ENCODE assay signal across 9 cellular contexts in the genomic region with DNA sequence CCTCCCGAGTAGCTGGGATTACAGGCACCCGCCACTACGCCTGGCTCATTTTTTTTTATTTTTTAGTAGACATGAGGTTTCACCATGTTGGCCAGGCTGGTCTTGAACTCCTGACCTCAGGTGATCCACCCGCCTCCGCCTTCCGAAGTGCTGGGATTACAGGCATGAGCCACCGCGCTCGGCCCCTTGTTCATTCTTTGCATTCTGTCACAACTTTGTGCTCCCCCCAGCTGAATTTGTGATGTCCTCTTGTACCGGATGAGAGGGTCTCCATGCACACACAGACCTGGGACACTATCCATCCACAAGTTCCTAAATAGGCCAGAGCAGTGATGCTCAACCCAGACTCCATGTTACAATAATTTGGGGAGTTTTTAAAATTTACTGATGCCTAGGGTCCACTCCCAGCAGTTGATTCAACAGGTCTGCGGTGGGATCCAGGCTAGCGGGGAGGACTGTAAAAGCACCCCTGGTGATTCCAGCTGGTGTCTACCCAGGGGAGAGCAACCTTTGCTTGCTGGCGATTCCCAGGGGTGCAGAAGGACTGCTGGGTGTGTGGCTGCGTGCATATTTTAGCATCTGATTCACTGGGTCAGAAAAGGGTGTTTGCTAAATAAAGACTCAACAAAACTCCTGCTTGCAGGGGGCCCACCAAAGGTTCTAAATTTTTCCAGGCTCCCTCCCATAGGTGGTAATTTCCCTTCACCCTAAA. TPM values are rescaled to one million over a fixed set of nuclear protein-coding genes. Genes with fewer than 3 reads are reported as not detected.
DNase-seq lines count a peak whose midpoint lies in the region; ATAC-seq and TF ChIP-seq lines count a peak whose summit lies in the region.
"Had no signal": no experiment of that assay in that cellular context is flagged by ENCODE, and none has a peak within 500 bp of the region (broad histone marks: within the 10 kb centered on the region; RNA-seq: fewer than 3 reads in every experiment).

No MANE protein-coding gene starts in this region.

- no peak for ATAC-seq in T-cell (replicated peaks in 1 of 4)
- no peak for ATAC-seq in HG03439 (IDR thresholded peaks at IDR 0.05; ENCODE audit: unreplicated experiment)
- ATAC-seq in GM21381 (IDR thresholded peaks at IDR 0.05; ENCODE audit: unreplicated experiment): no peak

- H3K4me3 ChIP-seq in GM12875 (ENCODE audit: low read depth, low read length): peak overlapping the region; percentile 95
- H3K4me3 ChIP-seq in fibroblast of the aortic adventitia (ENCODE audit: low read depth, low read length): peak overlapping the region; percentile 69
- H3K4me3 ChIP-seq in skin epidermis: peak overlapping the region; percentile 42 to 87 (median 61)

- POLR2A ChIA-PET in T-cell (lab: Charles Lee): no interaction called here

- H3K9me3 Mint-ChIP-seq in T-cell: no peaks in the 10 kb centered on the region

- peak overlapping the region; percentile 86 to 90 (median 88) for H3K4me3 Mint-ChIP-seq in T-cell

- peak overlapping the region; percentile 93 to 95 for H3K27ac Mint-ChIP-seq in T-cell

- H3K27ac ChIP-seq in skin epidermis: peak overlapping the region in 20 of 21 experiments; percentile 77 to 98 (median 97)

- DNase-seq in T-cell (no peak), fibroblast of the aortic adventitia (ENCODE audit: low read depth) (peak; percentile 65), DMS53 treated with DMSO at 0.1 percent for 48 hours (lab: John Stamatoyannopoulos, UW; ENCODE audit: unreplicated experiment) (no peak)
- DNase-seq in stimulated activated CD4-positive, alpha-beta T cell treated with anti-CD3 and anti-CD28 coated beads, Interleukin-12 subunit alpha, Interleukin-12 subunit beta, amount 100 ng/mL, for 4 hours: no peak
- DNase-seq: NCI-H2227 treated with DMSO at 0.1 percent for 48 hours had no signal

- H3K4me1 Mint-ChIP-seq in T-cell: peaks cover 51 to 60% (median 53%) of the 10 kb centered on the region in 3 donors

- H3K27me3 Mint-ChIP-seq in T-cell: no peaks in the 10 kb centered on the region

- TF ChIP-seq CTCF in GM12875 (IDR thresholded peaks at IDR 0.05; ENCODE audit: borderline replicate concordance, insufficient read depth, low read depth, low read length): no peak
- no peak for TF ChIP-seq CTCF in fibroblast of the aortic adventitia (IDR thresholded peaks at IDR 0.05; ENCODE audit: insufficient read depth, low read length)

- CTCF ChIA-PET in T-cell (lab: Charles Lee): interaction anchor here in 1 of 2 donors (0.7 to 1.5 kb wide), 4 partner anchors 11 to 172 kb away, joined by 3 to 7 read pairs (median 4); a partner anchor contains a TSS

- no peaks in the 10 kb centered on the region for H3K36me3 Mint-ChIP-seq in T-cell

RNA-seq across cellular contexts. Expression of a gene that starts 1.0 kb away (rescaled TPM):
- 100 to 1,000 TPM in 1 of 5 donors, 10 to 100 TPM in 4; 73.2 to 153 (median 79.6) TPM for total RNA-seq in T-cell
- 20.4 and 45.7 TPM in 2 replicates for total RNA-seq in fibroblast of the aortic adventitia (ENCODE audit: low replicate concordance)

RNA-seq across cellular contexts. Expression of a gene that starts 5.9 kb away (rescaled TPM):
- total RNA-seq in T-cell (1 to 10 TPM; 1.2 to 6.1 (median 2.9) TPM), fibroblast of the aortic adventitia (ENCODE audit: low replicate concordance) (0.81 and 0.82 TPM in 2 replicates)

RNA-seq across cellular contexts. Expression of a gene that starts 10.9 kb away (rescaled TPM):
- 10 to 100 TPM; 26.6 to 52.2 (median 48.1) TPM for total RNA-seq in T-cell
- total RNA-seq in fibroblast of the aortic adventitia (ENCODE audit: low replicate concordance): 9.4 and 19.7 TPM in 2 replicates

RNA-seq across cellular contexts. Expression of a gene that starts 11.0 kb away (rescaled TPM):
- 10 to 100 TPM; 25.7 to 45.3 (median 32.7) TPM for total RNA-seq in T-cell
- total RNA-seq in fibroblast of the aortic adventitia (ENCODE audit: low replicate concordance): 12.2 and 15.8 TPM in 2 replicates

RNA-seq across cellular contexts. Expression of a gene that starts 11.6 kb away (rescaled TPM):
- total RNA-seq in T-cell (10 to 100 TPM; 14.9 to 33.1 (median 26.8) TPM), fibroblast of the aortic adventitia (ENCODE audit: low replicate concordance) (11.9 and 15.5 TPM in 2 replicates)
